In the genomic region with DNA sequence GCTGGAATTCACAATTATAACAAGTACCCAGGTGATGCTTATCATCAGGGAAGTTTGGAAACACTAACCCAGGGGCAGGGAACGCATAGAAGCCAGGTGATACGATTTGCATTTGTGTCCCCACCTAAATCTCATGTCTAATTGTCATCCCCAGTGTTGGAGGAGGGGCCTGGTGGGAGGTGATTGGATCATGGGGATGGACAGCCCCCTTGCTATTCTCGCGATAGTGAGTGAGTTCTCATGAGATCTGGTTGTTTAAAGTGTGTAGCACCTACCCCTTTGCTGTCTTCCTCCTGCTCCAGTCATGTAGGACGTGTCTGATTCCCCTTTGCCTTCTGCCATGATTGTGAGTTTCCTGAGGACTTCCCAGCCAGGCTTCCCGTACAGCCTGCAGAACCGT, we compare ENCODE assay signal across 21 cellular contexts.
DNase-seq lines count a peak whose midpoint lies in the region; ATAC-seq, FAIRE-seq and TF ChIP-seq lines count a peak whose summit lies in the region.
"Had no signal": no experiment of that assay in that cellular context is flagged by ENCODE, and none has a peak within 500 bp of the region (broad histone marks: within the 10 kb centered on the region; RNA-seq: fewer than 3 reads in every experiment).

No MANE protein-coding gene starts in this region.

- TF ChIP-seq CTCF in K562 (IDR thresholded peaks at IDR 0.05 in 2 of 3, conservative IDR thresholded peaks at IDR 0.05 in 1 of 3; ENCODE audit: insufficient read depth in 2 of 3, low read depth in 1 of 3, low read length in 3 of 3) (no peak), transverse colon (IDR thresholded peaks at IDR 0.05) (no peak)

- no peak overlapping the region for H3K4me3 Mint-ChIP-seq in T-helper 17 cell
- H3K4me3 Mint-ChIP-seq: B cell; CD14-positive monocyte; CD4-positive, alpha-beta memory T cell; CD4-positive, CD25-positive, alpha-beta regulatory T cell; CD8-positive, alpha-beta memory T cell had no signal

- peaks cover 3% of the 10 kb centered on the region for H3K36me3 Mint-ChIP-seq in T-helper 17 cell (ENCODE audit: low read depth)
- H3K36me3 Mint-ChIP-seq: CD14-positive monocyte; CD4-positive, alpha-beta memory T cell; CD4-positive, CD25-positive, alpha-beta regulatory T cell; CD8-positive, alpha-beta memory T cell had no signal

- TF ChIP-seq POLR2A in K562 (conservative IDR thresholded peaks at IDR 0.05) = no peak
- TF ChIP-seq POLR2A in transverse colon (IDR thresholded peaks at IDR 0.05) = no peak

- ATAC-seq in K562 = peak; percentile 50; the same call in 2 of the 3 replicates
- ATAC-seq in T-helper 17 cell = no peak

- FAIRE-seq in HTR-8/SVneo (lab: Jason Lieb, UNC) (peak; percentile 23), K562 (lab: Jason Lieb, UNC) (no peak)
- FAIRE-seq: A204.1, GM12878, GM18507 had no signal

- POLR2A ChIA-PET in K562 (lab: Yijun Ruan, JAX) = no interaction called here

- CTCF ChIA-PET in K562 (lab: Yijun Ruan, JAX; ENCODE audit: low intra/inter-chr PET ratio) = no interaction called here

- H2AFZ ChIP-seq in K562 (ENCODE audit: low read depth, low read length) = no peak overlapping the region

- intact Hi-C loops in K562 (cut with micrococcal nuclease) (loop anchor here (2.0 to 5.0 kb wide), 2 partner anchors 214 to 238 kb away; no protein-coding TSS in a partner anchor), transverse colon (cut with DNase I; ENCODE audit: low total_unique reads) (loop anchor here (10.0 kb wide), 1 partner anchor 58 kb away; no protein-coding TSS in a partner anchor)

- TF ChIP-seq EP300 in K562 (IDR thresholded peaks at IDR 0.05; ENCODE audit: low read length) = no peak
- TF ChIP-seq EP300 in transverse colon (IDR thresholded peaks at IDR 0.05; ENCODE audit: low read depth) = no peak

- in situ Hi-C loops in K562 (cut with MboI) = no loop called here
- in situ Hi-C loops in transverse colon (cut with MboI; ENCODE audit: low pct_ligation_motif_present in 1 of 4, low pct_unique_long_range_greater_than_20kb in 1 of 4, low sequenced_read_pairs in 3 of 4) = no loop called here

- peaks cover 9% of the 10 kb centered on the region for H3K4me1 Mint-ChIP-seq in T-helper 17 cell
- H3K4me1 Mint-ChIP-seq: B cell; CD14-positive monocyte; CD8-positive, alpha-beta memory T cell had no signal

- no peak overlapping the region for H3K27ac Mint-ChIP-seq in T-helper 17 cell
- H3K27ac Mint-ChIP-seq: B cell; CD14-positive monocyte; CD4-positive, alpha-beta memory T cell; CD4-positive, CD25-positive, alpha-beta regulatory T cell; CD8-positive, alpha-beta memory T cell had no signal

- H3K36me3 ChIP-seq in K562 (ENCODE audit: control insufficient read depth, insufficient read depth, low read length) (no peaks in the 10 kb centered on the region), transverse colon (no peaks in the 10 kb centered on the region)
- H3K36me3 ChIP-seq: BLaER1 had no signal

- DNase-seq in HTR-8/SVneo (ENCODE audit: insufficient read length, low spot score) (no peak), K562 (ENCODE audit: extremely low read depth in 1 of 4, low spot score in 3 of 4) (peak in 1 of 4 experiments; percentile 3), T-helper 17 cell (no peak), transverse colon (no peak)
- no peak for DNase-seq in activated T-cell treated with anti-CD3 and anti-CD28 coated beads, Interleukin-2, amount 50 U/mL, for 1 hour
- DNase-seq: AML-193; CD4-positive, alpha-beta memory T cell; CD4-positive, CD25-positive, alpha-beta regulatory T cell; CD8-positive, alpha-beta memory T cell; DMS 273 treated with DMSO at 0.1 percent for 48 hours; DMS153; DMS79; DND-41; EL; GDM1 had no signal

- H3K4me1 ChIP-seq in K562 (replicated peaks in 1 of 2; ENCODE audit: control insufficient read depth in 2 of 2, insufficient read depth in 2 of 2, low read length in 2 of 2) = no peaks in the 10 kb centered on the region
- no peaks in the 10 kb centered on the region for H3K4me1 ChIP-seq in transverse colon
- H3K4me1 ChIP-seq: BLaER1 had no signal

- BruUV-seq in K562 (replicated peaks; lab: Mats Ljungman, UMichigan) = no TSS peak

- H3K27me3 ChIP-seq in K562 (ENCODE audit: control insufficient read depth in 2 of 2, insufficient read depth in 2 of 2, low read length in 2 of 2) = no peaks in the 10 kb centered on the region
- no peaks in the 10 kb centered on the region for H3K27me3 ChIP-seq in transverse colon
- H3K27me3 ChIP-seq: BLaER1 had no signal

- H3K4me3 ChIP-seq in K562 (no peak overlapping the region), transverse colon (no peak overlapping the region)
- H3K4me3 ChIP-seq: BLaER1, GM12878 had no signal

- H3K9ac ChIP-seq in K562 (ENCODE audit: insufficient read depth in 1 of 2, low read depth in 2 of 2, low read length in 2 of 2) = no peak overlapping the region
- H3K9ac ChIP-seq: BLaER1 had no signal

- H3K27me3 Mint-ChIP-seq in T-helper 17 cell = peaks cover 6% of the 10 kb centered on the region

- no peaks in the 10 kb centered on the region for H3K79me2 ChIP-seq in K562 (ENCODE audit: control insufficient read depth, insufficient read depth, low read length)

- WGBS in K562 (ENCODE audit: insufficient coverage, low coverage, missing lambda C conversion rate) = 0% methylated on average over 6 of the region's 7 CpGs
- WGBS in transverse colon (ENCODE audit: low coverage in 1 of 2), 2 donors = 40 to 81% methylated on average over 1 to 7 of the region's 7 CpGs

- H3K27ac ChIP-seq in K562 (ENCODE audit: extremely low read depth, low read depth, low read length) (no peak overlapping the region), transverse colon (no peak overlapping the region)
- H3K27ac ChIP-seq: BLaER1 had no signal

- no peak for TF ChIP-seq RAD21 in K562 (CRISPR knock-in tag; conservative IDR thresholded peaks at IDR 0.05 in 1 of 2, IDR thresholded peaks at IDR 0.05 in 1 of 2)

- no peaks in the 10 kb centered on the region for H3K9me3 ChIP-seq in K562 (replicated peaks; ENCODE audit: control insufficient read depth, insufficient read depth, low read depth, low read length)
- no peaks in the 10 kb centered on the region for H3K9me3 ChIP-seq in T-helper 17 cell (ENCODE audit: control insufficient read depth, low read length, poor library complexity, severe bottlenecking)
- H3K9me3 ChIP-seq in transverse colon = no peaks in the 10 kb centered on the region
- H3K9me3 ChIP-seq: BLaER1 had no signal

- no peak overlapping the region for H3K4me2 ChIP-seq in K562 (ENCODE audit: insufficient read depth, low read length)
- H3K4me2 ChIP-seq: BLaER1 had no signal

- H3K9me1 ChIP-seq in K562 (ENCODE audit: control insufficient read depth, insufficient read depth, low read length) = no peaks in the 10 kb centered on the region

- no peaks in the 10 kb centered on the region for H4K20me1 ChIP-seq in K562 (replicated peaks; ENCODE audit: control insufficient read depth, insufficient read depth, low read length)
- H4K20me1 ChIP-seq: BLaER1 had no signal

TF ChIP-seq in K562, 482 proteins besides CTCF, POLR2A, EP300 and RAD21:
- TF ChIP-seq FOSL1 (tag; conservative IDR thresholded peaks at IDR 0.05) = no peak
- no peak for TF ChIP-seq GTF2E2 (tag; IDR thresholded peaks at IDR 0.05)
- no peak for TF ChIP-seq ZNF121 (CRISPR knock-in tag; conservative IDR thresholded peaks at IDR 0.05)
- TF ChIP-seq CHD2 (IDR thresholded peaks at IDR 0.05; ENCODE audit: low read depth, low read length) = peak; percentile 84
- TF ChIP-seq RBM25 (IDR thresholded peaks at IDR 0.05; ENCODE audit: low read depth, low read length, severe bottlenecking) = peak; percentile 45
- no peak for TF ChIP-seq CBX5 (IDR thresholded peaks at IDR 0.05; ENCODE audit: borderline replicate concordance, low read depth)
- TF ChIP-seq ZNF644 (tag; IDR thresholded peaks at IDR 0.05; ENCODE audit: low read depth) = no peak
- TF ChIP-seq ZNF436 (CRISPR knock-in tag; IDR thresholded peaks at IDR 0.05) = no peak
- TF ChIP-seq POLR2B (IDR thresholded peaks at IDR 0.05; ENCODE audit: low read depth, partially characterized antibody) = no peak
- no peak for TF ChIP-seq E2F3 (CRISPR knock-in tag; IDR thresholded peaks at IDR 0.05)
